In the genomic region with DNA sequence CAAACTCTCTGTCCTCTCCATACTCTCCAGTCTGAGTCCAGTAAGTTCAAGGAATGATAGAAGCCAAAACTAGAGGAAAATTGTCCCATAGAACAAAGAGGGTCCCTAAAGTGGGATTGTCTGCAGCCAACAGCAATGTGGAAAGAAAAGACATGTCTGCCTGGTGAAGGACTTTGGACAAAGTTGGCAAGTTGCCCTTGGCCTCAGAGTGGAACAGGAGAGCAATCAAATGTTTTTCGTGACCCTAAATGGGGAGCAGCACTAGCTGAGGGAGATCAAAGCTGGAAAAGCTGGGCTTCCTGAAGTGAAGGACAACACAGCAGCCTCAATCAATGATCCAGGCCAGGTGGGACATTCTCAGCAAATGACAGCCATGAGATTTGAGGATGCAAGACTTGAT, we compare ENCODE assay signal across 34 cellular contexts.
"Had no signal": no experiment of that assay in that cellular context is flagged by ENCODE, and none has a peak within 500 bp of the region (broad histone marks: within the 10 kb centered on the region; RNA-seq: fewer than 3 reads in every experiment).

No MANE protein-coding gene starts in this region.

- H3K4me2 ChIP-seq: KMS-11 had no signal

- H3K27ac ChIP-seq: KMS-11 had no signal

- H3K4me3 ChIP-seq: MG63 had no signal

- H3K9ac ChIP-seq: KMS-11 had no signal

- H3K9me3 ChIP-seq: MG63 had no signal

- H3K36me3 ChIP-seq: MG63 had no signal

- DNase-seq: Karpas-422, Kasumi-1, MG63, MM.1S, MV-4-11, NCI-H1048, NCI-H1092, NCI-H1092 treated with DMSO at 0.1 percent for 48 hours, NCI-H1105, NCI-H1105 treated with DMSO at 0.1 percent for 48 hours, NCI-H1417, NCI-H1417 treated with DMSO at 0.1 percent for 48 hours, NCI-H1436, NCI-H1436 treated with DMSO at 0.1 percent for 48 hours, NCI-H146, NCI-H1694, NCI-H1694 treated with DMSO at 0.1 percent for 48 hours, NCI-H187, NCI-H187 treated with DMSO at 0.1 percent for 48 hours, NCI-H1930, NCI-H2029, NCI-H2029 treated with DMSO at 0.1 percent for 48 hours, NCI-H2081, NCI-H2081 treated with DMSO at 0.1 percent for 48 hours, NCI-H2107, NCI-H2171, NCI-H2171 treated with DMSO at 0.1 percent for 48 hours, NCI-H2227 treated with DMSO at 0.1 percent for 48 hours, NCI-H226, NCI-H345, NCI-H446, NCI-H446 treated with DMSO at 0.1 percent for 48 hours, NCI-H510A had no signal
